9 cellular contexts compared by ENCODE assay signal in the genomic region with DNA sequence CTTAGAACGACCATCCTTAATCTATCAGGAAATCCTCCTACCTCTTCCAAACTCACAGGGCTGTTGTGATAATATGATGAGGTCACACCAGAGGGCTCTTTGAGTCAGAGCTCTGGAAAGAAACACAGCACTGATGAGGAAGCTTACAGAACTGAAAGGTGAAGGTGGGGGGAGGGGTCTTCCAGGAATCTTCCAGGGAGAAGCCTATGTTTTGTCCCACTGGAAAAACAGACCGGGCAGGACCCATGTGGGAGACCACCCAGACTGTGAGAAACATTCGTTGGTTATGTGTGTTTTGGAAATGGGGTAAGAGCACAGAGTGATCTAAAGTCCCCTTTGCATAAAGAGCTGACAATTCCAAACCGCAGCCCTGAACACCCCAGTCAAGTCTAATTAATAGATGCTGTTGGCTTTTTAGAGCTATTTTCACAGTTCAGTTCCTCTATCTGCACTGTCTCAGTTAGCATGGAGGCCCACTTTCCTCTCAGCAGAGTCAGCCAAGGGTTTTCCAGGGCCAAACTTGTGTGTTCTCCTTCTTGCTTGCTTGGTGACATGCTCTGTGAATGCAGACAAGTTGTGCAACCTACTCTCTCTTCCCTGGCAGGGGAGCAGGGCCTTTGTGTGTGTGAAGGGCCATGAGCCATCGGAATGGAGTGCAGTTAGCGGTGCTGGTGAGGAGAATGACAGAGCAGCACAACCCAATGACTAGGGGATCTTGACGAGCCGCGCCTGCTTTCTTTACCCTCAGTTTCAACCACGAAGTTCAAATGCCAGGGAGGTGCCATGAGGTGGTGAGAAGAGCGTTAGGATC. TPM values are rescaled to one million over a fixed set of nuclear protein-coding genes. Genes with fewer than 3 reads are reported as not detected.
DNase-seq lines count a peak whose midpoint lies in the region; ATAC-seq and FAIRE-seq lines count a peak whose summit lies in the region.
"Had no signal": no experiment of that assay in that cellular context is flagged by ENCODE, and none has a peak within 500 bp of the region (broad histone marks: within the 10 kb centered on the region; RNA-seq: fewer than 3 reads in every experiment).

No MANE protein-coding gene starts in this region.

- CTCF ChIA-PET in activated CD4-positive, alpha-beta T cell treated with anti-CD3 and anti-CD28 coated beads, Interleukin-2, amount 10 ng/mL, durations not matched to agents 7 days and 5 days (lab: Charles Lee), result interaction anchor here (0.7 to 1.5 kb wide), 2 partner anchors 9 kb away, joined by 4 to 11 read pairs; no protein-coding TSS in a partner anchor

- no peaks in the 10 kb centered on the region for H3K36me3 ChIP-seq in thymus (ENCODE audit: control insufficient read depth, insufficient read depth)
- no peaks in the 10 kb centered on the region for H3K36me3 ChIP-seq in small intestine (ENCODE audit: control insufficient read depth in 2 of 2, insufficient read depth in 2 of 2, low read length in 2 of 2)

- peaks cover 13% of the 10 kb centered on the region for H3K27me3 Mint-ChIP-seq in activated CD4-positive, alpha-beta T cell treated with anti-CD3 and anti-CD28 coated beads, Interleukin-2, amount 10 ng/mL, durations not matched to agents 7 days and 5 days

- H3K27me3 ChIP-seq in thymus (ENCODE audit: control insufficient read depth, insufficient read depth) (no peaks in the 10 kb centered on the region), small intestine (ENCODE audit: control insufficient read depth in 2 of 2, insufficient read depth in 2 of 2, low read length in 2 of 2) (no peaks in the 10 kb centered on the region)

- H3K27ac ChIP-seq in thymus (ENCODE audit: low read depth), result peak overlapping the region; percentile 36
- peak overlapping the region in 1 of 2 donors; percentile 69 for H3K27ac ChIP-seq in small intestine (ENCODE audit: low read depth in 1 of 2, low read length in 1 of 2)
- H3K27ac ChIP-seq: parathyroid adenoma had no signal

- H3K4me1 Mint-ChIP-seq in activated CD4-positive, alpha-beta T cell treated with anti-CD3 and anti-CD28 coated beads, Interleukin-2, amount 10 ng/mL, durations not matched to agents 7 days and 5 days, result peaks cover 23% of the 10 kb centered on the region

- H3K4me3 ChIP-seq in thymus (ENCODE audit: low read length) (no peak overlapping the region), small intestine (ENCODE audit: low read depth in 1 of 2, low read length in 2 of 2) (no peak overlapping the region)

- H3K4me1 ChIP-seq in thymus (ENCODE audit: control insufficient read depth, insufficient read depth, low read length), result no peaks in the 10 kb centered on the region
- no peaks in the 10 kb centered on the region for H3K4me1 ChIP-seq in small intestine (ENCODE audit: control insufficient read depth in 2 of 2, insufficient read depth in 1 of 2, low read depth in 1 of 2, low read length in 1 of 2)
- H3K4me1 ChIP-seq: parathyroid adenoma had no signal

- POLR2A ChIA-PET in activated CD4-positive, alpha-beta T cell treated with anti-CD3 and anti-CD28 coated beads, Interleukin-2, amount 10 ng/mL, durations not matched to agents 7 days and 5 days (lab: Charles Lee), result no interaction called here

- no peak for FAIRE-seq in small intestine (lab: Jason Lieb, UNC)

- no peak for ATAC-seq in HG02840 (IDR thresholded peaks at IDR 0.05; ENCODE audit: low FRiP score, unreplicated experiment)

- WGBS in thymus, result 70% methylated on average over 11 of the region's 11 CpGs
- 55 to 74% (median 68%) methylated on average over 11 of the region's 11 CpGs for WGBS in small intestine, 3 donors

- DNase-seq in HT-29 (ENCODE audit: low spot score) (peak; percentile 42), amniotic stem cell (lab: John Stamatoyannopoulos, UW) (peak; percentile 84), islet precursor cell (peak; percentile 94), small intestine (no peak), NCI-H526 treated with DMSO at 0.1 percent for 48 hours (lab: John Stamatoyannopoulos, UW) (no peak)
- DNase-seq in activated CD4-positive, alpha-beta T cell treated with anti-CD3 and anti-CD28 coated beads, Interleukin-2, amount 10 ng/mL, durations not matched to agents 7 days and 5 days, result no peak

- H3K9me3 Mint-ChIP-seq in activated CD4-positive, alpha-beta T cell treated with anti-CD3 and anti-CD28 coated beads, Interleukin-2, amount 10 ng/mL, durations not matched to agents 7 days and 5 days, result peaks cover 2% of the 10 kb centered on the region

- H3K4me3 Mint-ChIP-seq in activated CD4-positive, alpha-beta T cell treated with anti-CD3 and anti-CD28 coated beads, Interleukin-2, amount 10 ng/mL, durations not matched to agents 7 days and 5 days, result no peak overlapping the region

- H3K36me3 Mint-ChIP-seq in activated CD4-positive, alpha-beta T cell treated with anti-CD3 and anti-CD28 coated beads, Interleukin-2, amount 10 ng/mL, durations not matched to agents 7 days and 5 days (ENCODE audit: low read depth), result peaks cover 3% of the 10 kb centered on the region

- no peaks in the 10 kb centered on the region for H3K9me3 ChIP-seq in thymus (ENCODE audit: control insufficient read depth)
- H3K9me3 ChIP-seq in small intestine (ENCODE audit: control insufficient read depth, low read depth), result no peaks in the 10 kb centered on the region

- no peak overlapping the region for H3K27ac Mint-ChIP-seq in activated CD4-positive, alpha-beta T cell treated with anti-CD3 and anti-CD28 coated beads, Interleukin-2, amount 10 ng/mL, durations not matched to agents 7 days and 5 days

RNA-seq across cellular contexts. Expression of a gene that starts 12.3 kb away (rescaled TPM):
- total RNA-seq in HT-29 (2014; rRNA removed; shearing (Covaris generic)), result 39.4 and 49.4 TPM in 2 replicates
- polyA plus RNA-seq in thymus (31.7 TPM), small intestine (10 to 100 TPM in 1 of 3 donors, 1 to 10 TPM in 1, under 1 TPM in 1; 0.89 to 13.3 (median 5.7) TPM)
- total RNA-seq in activated CD4-positive, alpha-beta T cell treated with anti-CD3 and anti-CD28 coated beads, Interleukin-2, amount 10 ng/mL, durations not matched to agents 7 days and 5 days, result 10 to 100 TPM; 12.1 to 18.8 TPM

RNA-seq across cellular contexts. Expression of a gene that starts 35.2 kb away (rescaled TPM):
- not detected in 2 replicates for total RNA-seq in HT-29 (2014; rRNA removed; shearing (Covaris generic))
- polyA plus RNA-seq in thymus, result 3.5 TPM
- total RNA-seq in activated CD4-positive, alpha-beta T cell treated with anti-CD3 and anti-CD28 coated beads, Interleukin-2, amount 10 ng/mL, durations not matched to agents 7 days and 5 days, result not detected
- polyA plus RNA-seq in small intestine, result 1 to 10 TPM in 2 of 3 donors, under 1 TPM in 1; 0.01 to 5.8 (median 3.2) TPM

RNA-seq across cellular contexts. Expression of a gene that starts 50.2 kb away (rescaled TPM):
- total RNA-seq in HT-29 (2014; rRNA removed; shearing (Covaris generic)), result 183 and 213 TPM in 2 replicates
- 170 TPM for polyA plus RNA-seq in thymus
- 10 to 100 TPM; 82.4 to 83.4 TPM for total RNA-seq in activated CD4-positive, alpha-beta T cell treated with anti-CD3 and anti-CD28 coated beads, Interleukin-2, amount 10 ng/mL, durations not matched to agents 7 days and 5 days
- polyA plus RNA-seq in small intestine, result 100 to 1,000 TPM in 2 of 3 donors, 10 to 100 TPM in 1; 98.6 to 181 (median 126) TPM

RNA-seq across cellular contexts. Expression of a gene that starts 57.6 kb away (rescaled TPM):
- total RNA-seq in HT-29 (2014; rRNA removed; shearing (Covaris generic)), result 216 and 238 TPM in 2 replicates
- 19.5 TPM for polyA plus RNA-seq in thymus
- not detected for total RNA-seq in activated CD4-positive, alpha-beta T cell treated with anti-CD3 and anti-CD28 coated beads, Interleukin-2, amount 10 ng/mL, durations not matched to agents 7 days and 5 days
- polyA plus RNA-seq in small intestine, result 100 to 1,000 TPM; 108 to 131 (median 130) TPM

Comparison
In these comparisons a context has a peak if more than half of its experiments do, and no peak if none do; other contexts are left out.
1. DNase-seq: peak in HT-29 (single experiment), amniotic stem cell (single experiment) and islet precursor cell (single experiment); none in activated CD4-positive, alpha-beta T cell treated with anti-CD3 and anti-CD28 coated beads, Interleukin-2, amount 10 ng/mL, durations not matched to agents 7 days and 5 days (single experiment), small intestine (single experiment) and NCI-H526 treated with DMSO at 0.1 percent for 48 hours (single experiment).